ENCODE assay signal across 27 cellular contexts in genomic region chr12:124665516-124665915, GRCh38.
DNase-seq lines count a peak whose midpoint lies in the region; ATAC-seq and TF ChIP-seq lines count a peak whose summit lies in the region.
"Had no signal": no experiment of that assay in that cellular context is flagged by ENCODE, and none has a peak within 500 bp of the region (broad histone marks: within the 10 kb centered on the region; RNA-seq: fewer than 3 reads in every experiment).

No MANE protein-coding gene starts in this region.

- H3K27me3 Mint-ChIP-seq in osteocyte (ENCODE audit: unreplicated experiment): no peaks in the 10 kb centered on the region
- H3K27me3 Mint-ChIP-seq: activated naive CD8-positive, alpha-beta T cell had no signal

- H3K9me2 ChIP-seq in PC-9 (ENCODE audit: insufficient read depth): no peaks in the 10 kb centered on the region

- peak overlapping the region; percentile 39; the same call in 1 of the 2 replicates for H3K27ac ChIP-seq in ACC112 (ENCODE audit: low read depth, low read length)
- peak overlapping the region; percentile 81 for H3K27ac ChIP-seq in PC-9
- H3K27ac ChIP-seq in foreskin keratinocyte: no peak overlapping the region
- H3K27ac ChIP-seq: brain microvascular endothelial cell, transverse colon had no signal

- no peaks in the 10 kb centered on the region for H3K9me3 ChIP-seq in PC-9 (ENCODE audit: insufficient read depth, low read depth)
- H3K9me3 ChIP-seq: BE2C, transverse colon had no signal

- peak overlapping the region; percentile 55 for H3K4me2 ChIP-seq in PC-9

- intact Hi-C loops in PC-9 (cut with micrococcal nuclease; ENCODE audit: unreplicated experiment): no loop called here

- H3F3A ChIP-seq in PC-9 (ENCODE audit: insufficient read depth, low read depth): peaks cover 21% of the 10 kb centered on the region; the same call in 1 of the 2 replicates

- no peaks in the 10 kb centered on the region for H3K36me3 Mint-ChIP-seq in osteocyte (ENCODE audit: unreplicated experiment)
- H3K36me3 Mint-ChIP-seq: activated CD8-positive, alpha-beta memory T cell treated with anti-CD3 and anti-CD28 coated beads, Interleukin-2, amount 10 ng/mL, durations not matched to agents 7 days and 5 days; activated naive CD8-positive, alpha-beta T cell; mesothelial cell of epicardium; natural killer cell had no signal

- H3K4me3 ChIP-seq in ACC112 (ENCODE audit: low read depth, low read length) (no peak overlapping the region), PC-9 (no peak overlapping the region)
- H3K4me3 ChIP-seq: transverse colon had no signal

- no peaks in the 10 kb centered on the region for H3K9me3 Mint-ChIP-seq in osteocyte (ENCODE audit: unreplicated experiment)

- TF ChIP-seq CTCF in PC-9 (conservative IDR thresholded peaks at IDR 0.05): no peak
- TF ChIP-seq CTCF in osteocyte (IDR thresholded peaks at IDR 0.05): no peak
- TF ChIP-seq CTCF in foreskin keratinocyte (conservative IDR thresholded peaks at IDR 0.05): no peak

- H3K4me3 Mint-ChIP-seq in osteocyte (ENCODE audit: unreplicated experiment): no peak overlapping the region
- H3K4me3 Mint-ChIP-seq: activated CD8-positive, alpha-beta memory T cell treated with anti-CD3 and anti-CD28 coated beads, Interleukin-2, amount 10 ng/mL, durations not matched to agents 7 days and 5 days; activated naive CD8-positive, alpha-beta T cell; mesothelial cell of epicardium; natural killer cell had no signal

- no peaks in the 10 kb centered on the region for H3K27me3 ChIP-seq in ACC112 (ENCODE audit: insufficient read depth, low read length)
- H3K27me3 ChIP-seq in PC-9 (ENCODE audit: insufficient read depth, low read depth): no peaks in the 10 kb centered on the region
- H3K27me3 ChIP-seq in foreskin keratinocyte: no peaks in the 10 kb centered on the region
- H3K27me3 ChIP-seq: BE2C, brain microvascular endothelial cell, transverse colon had no signal

- H3K79me2 ChIP-seq in ACC112 (ENCODE audit: control insufficient read depth, insufficient read depth, low read length, unreplicated experiment): no peaks in the 10 kb centered on the region
- H3K79me2 ChIP-seq in PC-9 (ENCODE audit: low read depth): no peaks in the 10 kb centered on the region

- peaks cover 34% of the 10 kb centered on the region for H3K4me1 Mint-ChIP-seq in osteocyte (ENCODE audit: unreplicated experiment)
- H3K4me1 Mint-ChIP-seq: activated CD8-positive, alpha-beta memory T cell treated with anti-CD3 and anti-CD28 coated beads, Interleukin-2, amount 10 ng/mL, durations not matched to agents 7 days and 5 days; natural killer cell had no signal

- H3K36me3 ChIP-seq in ACC112 (ENCODE audit: insufficient read depth, low read length) (no peaks in the 10 kb centered on the region), PC-9 (ENCODE audit: low read depth) (no peaks in the 10 kb centered on the region)
- H3K36me3 ChIP-seq: BE2C, brain microvascular endothelial cell, transverse colon had no signal

- no peak overlapping the region for H2AFZ ChIP-seq in ACC112 (ENCODE audit: low read length, unreplicated experiment)
- no peak overlapping the region for H2AFZ ChIP-seq in PC-9

- peak overlapping the region; percentile 6 for H3K27ac Mint-ChIP-seq in osteocyte (ENCODE audit: unreplicated experiment)
- H3K27ac Mint-ChIP-seq: activated CD8-positive, alpha-beta memory T cell treated with anti-CD3 and anti-CD28 coated beads, Interleukin-2, amount 10 ng/mL, durations not matched to agents 7 days and 5 days; activated naive CD8-positive, alpha-beta T cell; mesothelial cell of epicardium; natural killer cell had no signal

- H3K4me1 ChIP-seq in ACC112 (ENCODE audit: control insufficient read depth, insufficient read depth, low read length, unreplicated experiment) (peaks cover 14% of the 10 kb centered on the region), PC-9 (replicated peaks; ENCODE audit: insufficient read depth) (peaks cover 21% of the 10 kb centered on the region), foreskin keratinocyte (peaks cover 5% of the 10 kb centered on the region)

- POLR2A ChIA-PET in PC-9 (lab: Charles Lee; ENCODE audit: unreplicated experiment): no interaction called here

- DNase-seq in PC-9 (peak in 1 of 2 experiments; percentile 75), fibroblast of peridontal ligament (ENCODE audit: extremely low read depth) (peak; percentile 36), osteocyte (ENCODE audit: extremely low spot score, unreplicated experiment) (no peak), NCI-H1930 (lab: John Stamatoyannopoulos, UW) (no peak), foreskin keratinocyte (no peak), NCI-H526 treated with DMSO at 0.1 percent for 48 hours (lab: John Stamatoyannopoulos, UW) (no peak)
- DNase-seq: activated CD4-positive, alpha-beta T cell treated with anti-CD3 and anti-CD28 coated beads for 4 hours; activated CD8-positive, alpha-beta memory T cell treated with anti-CD3 and anti-CD28 coated beads, Interleukin-2, amount 10 ng/mL, durations not matched to agents 7 days and 5 days; BE2C; brain microvascular endothelial cell; dermis blood vessel endothelial cell; foreskin melanocyte; KBM-7; natural killer cell; NCI-H146; NCI-H2171 treated with DMSO at 0.1 percent for 48 hours; NCI-H748 treated with DMSO at 0.1 percent for 48 hours; OCI-M1; SHP77 treated with DMSO at 0.1 percent for 48 hours; stimulated activated CD4-positive, alpha-beta T cell treated with anti-CD3 and anti-CD28 coated beads, Interleukin-2, amount 100 ng/mL, for 24 hours; stimulated activated naive CD4-positive, alpha-beta T cell; T-helper 1 cell; transverse colon had no signal

- no peaks in the 10 kb centered on the region for H4K20me1 ChIP-seq in PC-9 (ENCODE audit: insufficient read depth)

- CTCF ChIA-PET in PC-9 (lab: Charles Lee): interaction anchor here (0.6 kb wide), 1 partner anchor 275 kb away, joined by 4 read pairs; no protein-coding TSS in a partner anchor

- BruUV-seq in PC-9 (replicated peaks; lab: Mats Ljungman, UMichigan): no TSS peak

- ATAC-seq in HG02678 (IDR thresholded peaks at IDR 0.05; ENCODE audit: unreplicated experiment) (no peak), foreskin keratinocyte (no peak)
- ATAC-seq: activated CD8-positive, alpha-beta memory T cell treated with anti-CD3 and anti-CD28 coated beads, Interleukin-2, amount 10 ng/mL, durations not matched to agents 7 days and 5 days; natural killer cell had no signal
